In the genomic region with DNA sequence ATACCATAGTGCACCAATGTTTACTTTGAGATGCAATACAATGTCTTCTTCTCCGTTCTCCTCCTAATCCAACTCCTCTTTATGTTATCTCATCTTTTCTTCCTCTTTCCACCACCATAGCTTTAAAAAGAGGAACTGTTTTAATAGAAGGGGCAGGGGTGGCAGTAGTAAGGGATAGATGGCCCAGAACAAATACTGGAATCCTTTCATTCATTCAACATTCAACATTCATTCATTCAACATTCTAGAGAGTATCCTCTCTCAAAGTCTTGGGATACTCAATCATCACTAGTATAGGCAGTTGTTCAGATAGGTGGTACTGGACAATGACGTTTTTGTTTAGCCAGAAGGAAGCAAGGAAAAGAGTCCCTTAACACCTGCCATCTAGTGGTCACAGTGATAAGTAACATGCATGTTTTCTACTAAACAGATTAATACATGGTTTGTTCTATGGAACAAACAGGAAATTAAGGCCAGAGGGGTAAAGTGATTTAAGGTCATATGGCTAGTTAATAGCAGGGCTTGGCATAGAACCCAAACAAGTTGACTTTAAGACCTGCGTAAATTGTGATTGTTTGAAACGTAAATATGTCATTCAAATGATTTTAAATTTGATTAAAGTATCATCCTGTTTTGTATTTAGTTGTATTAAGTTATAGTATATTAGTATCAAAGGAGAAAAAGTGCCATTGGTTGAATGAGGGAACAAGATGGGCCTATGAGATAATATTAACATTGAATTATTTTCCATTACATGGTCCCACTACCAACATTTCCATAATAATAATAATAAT, we compare ENCODE assay signal across 9 cellular contexts.
A peak's percentile ranks its signal among the peaks of the same experiment; 100 is the strongest.
DNase-seq lines count a peak whose midpoint lies in the region; ATAC-seq, FAIRE-seq and TF ChIP-seq lines count a peak whose summit lies in the region.
"Had no signal": no experiment of that assay in that cellular context is flagged by ENCODE, and none has a peak within 500 bp of the region (broad histone marks: within the 10 kb centered on the region; RNA-seq: fewer than 3 reads in every experiment).

No MANE protein-coding gene starts in this region.

- ATAC-seq in HG03175 (IDR thresholded peaks at IDR 0.05; ENCODE audit: unreplicated experiment) = no peak
- no peak for ATAC-seq in stimulated activated naive CD8-positive, alpha-beta T cell treated with anti-CD3 and anti-CD28 coated beads, Interleukin-15, Interleukin-2, amounts not matched to agents 100 U/mL and 50 U/mL, for 24 hours

- FAIRE-seq in GM19239 (lab: Jason Lieb, UNC) = peak; percentile 82
- FAIRE-seq: islet of Langerhans had no signal

- H3K27me3 ChIP-seq in WERI-Rb-1 (ENCODE audit: insufficient read depth, low read depth, severe bottlenecking) = no peaks in the 10 kb centered on the region

- H3K27ac ChIP-seq in WERI-Rb-1 = no peak overlapping the region

- H3K9me3 ChIP-seq in WERI-Rb-1 (ENCODE audit: severe bottlenecking) = no peaks in the 10 kb centered on the region

- H3K4me3 ChIP-seq in AG10803 (ENCODE audit: low read length) = no peak overlapping the region
- no peak overlapping the region for H3K4me3 ChIP-seq in WERI-Rb-1 (ENCODE audit: low read depth, low read length)

- DNase-seq in AG10803 (ENCODE audit: low read depth) = peak; percentile 68
- DNase-seq in GM19239 (ENCODE audit: insufficient read length, low spot score) = peak; percentile 32
- peak; percentile 17 for DNase-seq in NCI-H2171 (lab: John Stamatoyannopoulos, UW)
- no peak for DNase-seq in WERI-Rb-1
- peak; percentile 56 for DNase-seq in iPS-NIHi7 (ENCODE audit: extremely low spot score)
- DNase-seq in NK-92 treated with Interleukin-12 subunit alpha and Interleukin-12 subunit beta, amount 100 ng/mL, for 24 hours (lab: John Stamatoyannopoulos, UW) = no peak
- DNase-seq in stimulated activated naive CD8-positive, alpha-beta T cell treated with anti-CD3 and anti-CD28 coated beads, Interleukin-15, Interleukin-2, amounts not matched to agents 100 U/mL and 50 U/mL, for 24 hours = no peak

- no peaks in the 10 kb centered on the region for H3K36me3 ChIP-seq in WERI-Rb-1

- peak; percentile 81 for TF ChIP-seq CTCF in AG10803 (conservative IDR thresholded peaks at IDR 0.05; ENCODE audit: low read length)
- peak; percentile 61 for TF ChIP-seq CTCF in WERI-Rb-1 (IDR thresholded peaks at IDR 0.05; ENCODE audit: low read depth, low read length)

Comparison
In these comparisons a context has a peak if more than half of its experiments do, and no peak if none do; other contexts are left out.
1. DNase-seq: peak in AG10803 (single experiment), GM19239 (single experiment), NCI-H2171 (single experiment) and iPS-NIHi7 (single experiment); none in WERI-Rb-1 (single experiment), NK-92 treated with Interleukin-12 subunit alpha and Interleukin-12 subunit beta, amount 100 ng/mL, for 24 hours (single experiment) and stimulated activated naive CD8-positive, alpha-beta T cell treated with anti-CD3 and anti-CD28 coated beads, Interleukin-15, Interleukin-2, amounts not matched to agents 100 U/mL and 50 U/mL, for 24 hours (single experiment).